ENCODE assay signal across 18 cellular contexts in genomic region chr1:117576236-117576635, GRCh38.
"Had no signal": no experiment of that assay in that cellular context is flagged by ENCODE, and none has a peak within 500 bp of the region (broad histone marks: within the 10 kb centered on the region; RNA-seq: fewer than 3 reads in every experiment).

No MANE protein-coding gene starts in this region.

- H3K4me3 Mint-ChIP-seq: central memory CD8-positive, alpha-beta T cell; memory B cell; natural killer cell treated with Interleukin-12 subunit alpha and Interleukin-12 subunit beta and Interleukin-15 and Interleukin-18, amount 100 ng/mL, for 72 hours had no signal

- H3K27me3 Mint-ChIP-seq: central memory CD8-positive, alpha-beta T cell; natural killer cell treated with Interleukin-12 subunit alpha and Interleukin-12 subunit beta and Interleukin-15 and Interleukin-18, amount 100 ng/mL, for 72 hours had no signal

- H3K27ac Mint-ChIP-seq: memory B cell; natural killer cell treated with Interleukin-12 subunit alpha and Interleukin-12 subunit beta and Interleukin-15 and Interleukin-18, amount 100 ng/mL, for 72 hours had no signal

- H3K4me3 ChIP-seq: dorsolateral prefrontal cortex, esophagus muscularis mucosa, gastrocnemius medialis, left ventricle myocardium inferior, lower lobe of right lung, tibial artery had no signal

- H3K36me3 ChIP-seq: esophagus muscularis mucosa, gastrocnemius medialis, left ventricle myocardium inferior, lower lobe of right lung, neutrophil, tibial artery had no signal

- H3K27ac ChIP-seq: dorsolateral prefrontal cortex, epithelial cell of prostate, esophagus muscularis mucosa, gastrocnemius medialis, left ventricle myocardium inferior, lower lobe of right lung, neutrophil, tibial artery had no signal

- H3K27me3 ChIP-seq: dorsolateral prefrontal cortex, esophagus muscularis mucosa, gastrocnemius medialis, neutrophil, tibial artery had no signal

- H3K9me3 ChIP-seq: esophagus muscularis mucosa, gastrocnemius medialis, left ventricle myocardium inferior, lower lobe of right lung, neutrophil, tibial artery had no signal

- H3K36me3 Mint-ChIP-seq: memory B cell; natural killer cell treated with Interleukin-12 subunit alpha and Interleukin-12 subunit beta and Interleukin-15 and Interleukin-18, amount 100 ng/mL, for 72 hours had no signal

- DNase-seq: cortex of kidney; dorsolateral prefrontal cortex; effector CD8-positive, alpha-beta T cell; left ventricle myocardium inferior; lower lobe of right lung; midbrain; stimulated activated CD4-positive, alpha-beta T cell treated with anti-CD3 and anti-CD28 coated beads, Interleukin-2, amount 100 ng/mL, for 24 hours; stimulated activated CD4-positive, alpha-beta T cell treated with anti-CD3 and anti-CD28 coated beads, Interleukin-4, amount 100 ng/mL, for 4 hours; stimulated activated naive CD4-positive, alpha-beta T cell; tibial artery had no signal

- H3K9me3 Mint-ChIP-seq: central memory CD8-positive, alpha-beta T cell; memory B cell; natural killer cell treated with Interleukin-12 subunit alpha and Interleukin-12 subunit beta and Interleukin-15 and Interleukin-18, amount 100 ng/mL, for 72 hours had no signal

- ATAC-seq: gastrocnemius medialis; lower lobe of right lung; natural killer cell treated with Interleukin-12 subunit alpha and Interleukin-12 subunit beta and Interleukin-15 and Interleukin-18, amount 100 ng/mL, for 72 hours; sciatic nerve had no signal

- H3K4me1 ChIP-seq: esophagus muscularis mucosa, gastrocnemius medialis, left ventricle myocardium inferior, tibial artery had no signal
